Comparison of ENCODE assay signal across 8 cellular contexts in the genomic region with DNA sequence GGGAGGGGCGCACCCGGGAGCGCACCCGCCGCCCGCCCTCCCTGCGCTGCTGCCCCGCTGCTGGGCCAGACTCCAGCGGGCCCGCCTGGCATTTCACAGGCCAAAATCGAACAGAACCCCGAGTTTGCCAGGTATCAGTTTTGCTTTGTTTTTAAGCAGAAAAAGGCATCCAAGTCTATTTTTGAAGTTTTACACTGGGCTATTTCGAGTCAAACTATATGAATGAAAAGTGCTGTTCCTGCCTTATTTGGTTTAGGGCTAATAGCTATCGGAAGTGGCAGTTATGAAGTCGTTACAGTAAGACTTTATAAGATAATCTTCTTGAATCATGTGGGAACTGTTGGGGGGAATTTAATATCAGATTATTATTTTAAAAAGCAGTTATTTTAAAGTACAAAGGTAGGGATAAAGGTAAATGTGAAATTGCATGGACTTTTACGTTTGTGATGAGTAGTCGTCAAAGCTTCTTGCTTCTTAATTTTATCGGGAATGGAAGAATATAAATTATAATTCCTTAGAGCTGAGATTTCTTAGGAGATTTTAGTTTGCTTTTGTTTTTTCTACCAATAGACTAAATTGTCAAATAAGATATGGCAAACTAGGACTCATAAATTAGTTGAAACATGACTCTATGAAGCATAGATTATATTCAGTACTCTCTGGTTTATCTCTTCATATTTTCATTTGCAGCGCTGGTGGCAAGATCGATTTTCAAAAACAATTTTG. TPM values are rescaled to one million over a fixed set of nuclear protein-coding genes. Genes with fewer than 3 reads are reported as not detected.
DNase-seq lines count a peak whose midpoint lies in the region; ATAC-seq and TF ChIP-seq lines count a peak whose summit lies in the region.

No MANE protein-coding gene starts in this region.

- no peak for TF ChIP-seq CTCF in Panc1 (IDR thresholded peaks at IDR 0.05)
- no peak for TF ChIP-seq CTCF in esophagus muscularis mucosa (IDR thresholded peaks at IDR 0.05)

- ATAC-seq in GM21423 (IDR thresholded peaks at IDR 0.05; ENCODE audit: unreplicated experiment) = peak; percentile 42
- no peak for ATAC-seq in Panc1
- no peak for ATAC-seq in GM18520 (IDR thresholded peaks at IDR 0.05; ENCODE audit: unreplicated experiment)
- no peak for ATAC-seq in GM18511 (IDR thresholded peaks at IDR 0.05; ENCODE audit: unreplicated experiment)

- no peak overlapping the region for H3K4ac ChIP-seq in trophoblast cell (ENCODE audit: low read depth, low read length)

- no TSS peak for BruUV-seq in Panc1 (replicated peaks; lab: Mats Ljungman, UMichigan)

- no peak overlapping the region for H3K9ac ChIP-seq in trophoblast cell (ENCODE audit: low read length)

- H3K4me3 ChIP-seq in Panc1 (ENCODE audit: low read depth in 2 of 2, low read length in 2 of 2) = peak overlapping the region; percentile 77 to 84
- H3K4me3 ChIP-seq in esophagus muscularis mucosa = peak overlapping the region; percentile 77 to 99 (median 97)
- H3K4me3 ChIP-seq in trophoblast cell (ENCODE audit: low read depth, low read length) = peak overlapping the region; percentile 97

- no peaks in the 10 kb centered on the region for H3K27me3 ChIP-seq in Panc1 (ENCODE audit: control insufficient read depth, insufficient read depth, low read length)
- no peaks in the 10 kb centered on the region for H3K27me3 ChIP-seq in esophagus muscularis mucosa
- H3K27me3 ChIP-seq in trophoblast cell (ENCODE audit: insufficient read depth, low read length) = no peaks in the 10 kb centered on the region

- peaks cover 9% of the 10 kb centered on the region for H3K79me1 ChIP-seq in trophoblast cell (ENCODE audit: low read length)

- no peak for TF ChIP-seq EP300 in esophagus muscularis mucosa (IDR thresholded peaks at IDR 0.05)

- no peaks in the 10 kb centered on the region for H3K9me3 ChIP-seq in Panc1 (ENCODE audit: control insufficient read depth, insufficient read depth, low read depth, low read length)
- no peaks in the 10 kb centered on the region for H3K9me3 ChIP-seq in esophagus muscularis mucosa
- H3K9me3 ChIP-seq in trophoblast cell (ENCODE audit: insufficient read depth, low read depth, low read length) = no peaks in the 10 kb centered on the region

- no peak overlapping the region for H2BK12ac ChIP-seq in trophoblast cell (ENCODE audit: low read length)

- CTCF ChIA-PET in Panc1 (lab: Charles Lee) = no interaction called here

- intact Hi-C loops in Panc1 (cut with micrococcal nuclease; ENCODE audit: unreplicated experiment) (no loop called here), esophagus muscularis mucosa (cut with DNase I) (no loop called here)

- H3K79me2 ChIP-seq in trophoblast cell (ENCODE audit: control insufficient read depth, insufficient read depth, low read length, poor library complexity) = peaks cover 2% of the 10 kb centered on the region

- DNase-seq in Panc1 (ENCODE audit: low read depth, low spot score) = no peak
- no peak for DNase-seq in esophagus muscularis mucosa (ENCODE audit: extremely low spot score)
- DNase-seq in trophoblast cell = no peak
- DNase-seq in mucosa of gallbladder (ENCODE audit: low spot score) = no peak
- no peak for DNase-seq in SK-N-DZ (ENCODE audit: low spot score)

- no peak overlapping the region for H2BK5ac ChIP-seq in trophoblast cell (ENCODE audit: low read depth, low read length, poor library complexity)

- POLR2A ChIA-PET in Panc1 (lab: Charles Lee) = no interaction called here

- H3K27ac ChIP-seq in Panc1 (ENCODE audit: low read length) (peak overlapping the region; percentile 93), esophagus muscularis mucosa (replicated peaks in 1 of 4) (peak overlapping the region; percentile 94 to 99 (median 98)), trophoblast cell (ENCODE audit: low read depth, low read length) (peak overlapping the region; percentile 2)

- 18% methylated on average over 9 of the region's 20 CpGs for WGBS in esophagus muscularis mucosa
- no CpG with 5 or more reads among the region's 20 CpGs for WGBS in trophoblast cell (ENCODE audit: extremely low coverage, insufficient coverage, insufficient read length)

- no peak overlapping the region for H3K23ac ChIP-seq in trophoblast cell (ENCODE audit: low read length)

- H3K4me2 ChIP-seq in trophoblast cell (ENCODE audit: low read length) = peak overlapping the region; percentile 79

- no peaks in the 10 kb centered on the region for H3K36me3 ChIP-seq in Panc1 (ENCODE audit: control insufficient read depth, insufficient read depth, low read length)
- H3K36me3 ChIP-seq in esophagus muscularis mucosa = peaks cover 0 to 6% (median 2%) of the 10 kb centered on the region in 4 donors
- H3K36me3 ChIP-seq in trophoblast cell (ENCODE audit: control insufficient read depth in 1 of 2, insufficient read depth in 2 of 2, low read length in 2 of 2) = no peaks in the 10 kb centered on the region

- H2AK5ac ChIP-seq in trophoblast cell (ENCODE audit: low read length) = no peak overlapping the region

- in situ Hi-C loops in Panc1 (cut with HindIII; ENCODE audit: low pct_unique_long_range_greater_than_20kb, low sequenced_read_pairs) = no loop called here

- peak overlapping the region; percentile 37 for H4K91ac ChIP-seq in trophoblast cell (ENCODE audit: low read depth, low read length)

- H2BK120ac ChIP-seq in trophoblast cell (ENCODE audit: insufficient read depth, low read length, poor library complexity) = no peak overlapping the region

- H2AFZ ChIP-seq in trophoblast cell (ENCODE audit: insufficient read depth, low read length, poor library complexity) = peak overlapping the region; percentile 68

- no peak for TF ChIP-seq POLR2A in esophagus muscularis mucosa (IDR thresholded peaks at IDR 0.05; ENCODE audit: low read depth)

- peaks cover 19% of the 10 kb centered on the region for H3K4me1 ChIP-seq in Panc1 (ENCODE audit: control insufficient read depth, insufficient read depth, low read length)
- H3K4me1 ChIP-seq in esophagus muscularis mucosa = peaks cover 31 to 57% (median 54%) of the 10 kb centered on the region in 4 donors
- H3K4me1 ChIP-seq in trophoblast cell (ENCODE audit: control insufficient read depth in 1 of 2, insufficient read depth in 2 of 2, low read length in 2 of 2) = peaks cover 0 to 4% of the 10 kb centered on the region in 2 experiments

- H4K8ac ChIP-seq in trophoblast cell (ENCODE audit: low read depth, low read length) = peak overlapping the region; percentile 59

- peak overlapping the region; percentile 55 for H3K14ac ChIP-seq in trophoblast cell (ENCODE audit: low read length)

- peak overlapping the region; percentile 65 for H3K18ac ChIP-seq in trophoblast cell (ENCODE audit: low read length)

- peak overlapping the region; percentile 75 for H4K12ac ChIP-seq in trophoblast cell (ENCODE audit: low read depth, low read length)

RNA-seq across cellular contexts. Expression of a gene that starts 1.1 kb away (rescaled TPM):
- total RNA-seq in Panc1 (2021; ENCODE audit: unreplicated experiment) (89.7 TPM), esophagus muscularis mucosa (100 to 1,000 TPM; 213 to 325 (median 288) TPM), mucosa of gallbladder (95.3 TPM)
- 49.1 TPM for polyA plus RNA-seq in Panc1 (2012; ENCODE audit: insufficient read length)
- 12.7 TPM in 2 replicates for polyA plus RNA-seq in trophoblast cell (2013)
- 0.03 TPM in 1 of 2 replicates, not detected in the other for polyA plus RNA-seq in SK-N-DZ (2014; cell fraction: cytosol; rRNA removed)
- polyA plus RNA-seq in SK-N-DZ (2014; cell fraction: nucleus; rRNA removed) = not detected in 2 replicates

Comparison
In these comparisons a context has a peak if more than half of its experiments do, and no peak if none do; other contexts are left out.
1. H3K27ac ChIP-seq: peak in every context shown above with its lines; median percentile 98 in esophagus muscularis mucosa; 93 in Panc1; 2 in trophoblast cell.